Comparison of ENCODE assay signal across 27 cellular contexts in genomic region chr6:72816022-72816421, GRCh38.
"Had no signal": no experiment of that assay in that cellular context is flagged by ENCODE, and none has a peak within 500 bp of the region (broad histone marks: within the 10 kb centered on the region; RNA-seq: fewer than 3 reads in every experiment).

No MANE protein-coding gene starts in this region.

- H2AFZ ChIP-seq: neural progenitor cell had no signal

- H3K27ac ChIP-seq: left lung, lower lobe of right lung, neural progenitor cell, ovary, sigmoid colon, spleen, suprapubic skin, thoracic aorta, tibial artery, upper lobe of right lung had no signal

- H3K4me3 ChIP-seq: left lung, lower lobe of right lung, neural progenitor cell, ovary, sigmoid colon, spleen, suprapubic skin, thoracic aorta, tibial artery, upper lobe of right lung had no signal

- H3K27me3 ChIP-seq: left lung, neural progenitor cell, ovary, sigmoid colon, spleen, suprapubic skin, tibial artery, upper lobe of right lung had no signal

- H3K4me2 ChIP-seq: neural progenitor cell had no signal

- H3K36me3 ChIP-seq: left lung, lower lobe of right lung, neural progenitor cell, ovary, sigmoid colon, spleen, suprapubic skin, thoracic aorta, tibial artery, upper lobe of right lung had no signal

- H3K9me3 ChIP-seq: left lung, lower lobe of right lung, ovary, sigmoid colon, spleen, suprapubic skin, thoracic aorta, tibial artery, upper lobe of right lung had no signal

- FAIRE-seq: islet of Langerhans, kidney, small intestine, urothelium cell line had no signal

- H3K4me1 ChIP-seq: left lung, lower lobe of right lung, neural progenitor cell, sigmoid colon, suprapubic skin, upper lobe of right lung had no signal

- H3K9ac ChIP-seq: neural progenitor cell had no signal

- DNase-seq: hypothalamus; immature natural killer cell; kidney; left colon; left lung; lower lobe of right lung; mesendoderm; naive B cell; natural killer cell; nephron progenitor cell; ovary; retina; right cardiac atrium; sigmoid colon; small intestine; spleen; stimulated activated CD4-positive, alpha-beta T cell treated with anti-CD3 and anti-CD28 coated beads, Interleukin-4, amount 100 ng/mL, for 24 hours; stimulated activated naive CD4-positive, alpha-beta T cell; tibial artery; trophoblast cell; upper lobe of right lung had no signal

- ATAC-seq: left colon; left lung; lower lobe of right lung; right cardiac atrium; stimulated activated effector memory CD8-positive, alpha-beta T cell treated with anti-CD3 and anti-CD28 coated beads, Interleukin-12 subunit alpha, Interleukin-12 subunit beta, amount 100 ng/mL, for 72 hours; upper lobe of right lung had no signal
